8 cellular contexts compared by ENCODE assay signal in the genomic region with DNA sequence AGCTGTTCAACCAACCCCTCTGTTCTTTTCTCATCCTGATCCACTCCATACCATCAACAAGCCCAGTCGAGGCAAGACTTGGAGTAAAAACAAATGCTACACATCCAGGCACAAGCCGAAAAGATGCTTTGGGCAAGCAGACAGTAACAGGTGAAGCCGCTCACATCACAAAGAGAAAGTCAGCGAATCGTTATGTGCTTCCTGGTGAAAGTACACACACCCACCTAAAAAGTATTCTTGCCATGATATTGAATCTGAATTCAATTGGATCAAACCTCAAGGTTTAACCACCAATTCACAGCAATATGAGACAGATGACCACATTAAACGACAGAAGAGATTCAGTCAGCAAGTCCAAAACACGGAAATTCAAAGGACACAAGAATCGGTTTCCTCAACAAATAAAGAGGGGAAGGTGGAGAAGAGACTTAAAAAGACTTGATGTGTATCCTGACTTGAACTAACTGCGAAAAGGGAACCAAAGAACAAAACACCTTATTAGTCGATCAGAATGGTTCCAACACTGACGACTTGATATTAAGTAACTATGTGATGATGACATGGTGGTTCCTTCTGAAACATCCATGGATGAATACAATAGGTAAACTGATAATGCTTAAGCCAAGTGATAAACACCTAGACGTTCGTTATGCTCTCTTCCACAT. TPM values are rescaled to one million over a fixed set of nuclear protein-coding genes. Genes with fewer than 3 reads are reported as not detected.
A peak's percentile ranks its signal among the peaks of the same experiment; 100 is the strongest.
DNase-seq lines count a peak whose midpoint lies in the region; ATAC-seq and TF ChIP-seq lines count a peak whose summit lies in the region.

No MANE protein-coding gene starts in this region.

- CTCF ChIA-PET in WTC11 (lab: Charles Lee), result interaction anchor here (0.6 kb wide), 1 partner anchor 83 kb away, joined by 3 read pairs; no protein-coding TSS in a partner anchor

- DNase-seq in EH (ENCODE audit: low read depth), result peak; percentile 18
- DNase-seq in WTC11 (ENCODE audit: low spot score), result no peak
- no peak for DNase-seq in epithelial cell of proximal tubule (ENCODE audit: low read depth)
- DNase-seq in middle frontal gyrus (ENCODE audit: extremely low spot score, low spot score), result no peak

- ATAC-seq in HG03025 (IDR thresholded peaks at IDR 0.05; ENCODE audit: low FRiP score, unreplicated experiment) (peak; percentile 25), WTC11 (no peak), GM21723 (IDR thresholded peaks at IDR 0.05; ENCODE audit: unreplicated experiment) (no peak), GM18861 (IDR thresholded peaks at IDR 0.05; ENCODE audit: unreplicated experiment) (no peak)

- H3K4me3 ChIP-seq in epithelial cell of proximal tubule (ENCODE audit: low read depth, low read length), result peak overlapping the region; percentile 91

- H3K27ac Mint-ChIP-seq in WTC11, result peak overlapping the region; percentile 98
- H3K27ac Mint-ChIP-seq in nephron, result peak overlapping the region; percentile 100

- H3K9me3 Mint-ChIP-seq in WTC11 (no peaks in the 10 kb centered on the region), nephron (no peaks in the 10 kb centered on the region)

- POLR2A ChIA-PET in WTC11 (lab: Charles Lee), result interaction anchor here (0.6 to 1.1 kb wide), 3 partner anchors 12 to 89 kb away, joined by 3 to 4 read pairs (median 3); partner anchors contain the start of gene WDR35

- no peaks in the 10 kb centered on the region for H3K27me3 Mint-ChIP-seq in WTC11 (ENCODE audit: low read depth)
- no peaks in the 10 kb centered on the region for H3K27me3 Mint-ChIP-seq in nephron (ENCODE audit: low read depth)

- H3K4me1 Mint-ChIP-seq in WTC11 (peaks cover 15% of the 10 kb centered on the region), nephron (peaks cover 40% of the 10 kb centered on the region)

- H3K4me3 Mint-ChIP-seq in WTC11 (peak overlapping the region; percentile 98), nephron (peak overlapping the region; percentile 83 to 97 (median 94))

- H3K36me3 Mint-ChIP-seq in WTC11, result no peaks in the 10 kb centered on the region
- peaks cover 4% of the 10 kb centered on the region for H3K36me3 Mint-ChIP-seq in nephron (ENCODE audit: low read depth)

- TF ChIP-seq CTCF in WTC11 (IDR thresholded peaks at IDR 0.05), result no peak
- TF ChIP-seq CTCF in epithelial cell of proximal tubule (conservative IDR thresholded peaks at IDR 0.05; ENCODE audit: low read depth, low read length), result no peak
- no peak for TF ChIP-seq CTCF in nephron (IDR thresholded peaks at IDR 0.05; ENCODE audit: unreplicated experiment in 3 of 3)

TF ChIP-seq in WTC11, 78 proteins besides CTCF, POLR2A, EP300 and RAD21:
- no peak for TF ChIP-seq ERG (CRISPR knock-in tag; IDR thresholded peaks at IDR 0.05)
- no peak for TF ChIP-seq ZBTB21 (CRISPR knock-in tag; IDR thresholded peaks at IDR 0.05; ENCODE audit: borderline replicate concordance)
- no peak for TF ChIP-seq GTF2I (CRISPR knock-in tag; conservative IDR thresholded peaks at IDR 0.05)
- no peak for TF ChIP-seq SP1 (CRISPR knock-in tag; conservative IDR thresholded peaks at IDR 0.05)
- no peak for TF ChIP-seq IRF2 (CRISPR knock-in tag; IDR thresholded peaks at IDR 0.05; ENCODE audit: borderline replicate concordance, low read depth)
- no peak for TF ChIP-seq TCF7 (CRISPR knock-in tag; IDR thresholded peaks at IDR 0.05; ENCODE audit: low read depth)
- TF ChIP-seq JUN (CRISPR knock-in tag; IDR thresholded peaks at IDR 0.05), result no peak
- no peak for TF ChIP-seq ATF1 (CRISPR knock-in tag; IDR thresholded peaks at IDR 0.05)
- TF ChIP-seq ATF3 (CRISPR knock-in tag; conservative IDR thresholded peaks at IDR 0.05), result no peak
- no peak for TF ChIP-seq NFATC4 (CRISPR knock-in tag; IDR thresholded peaks at IDR 0.05)
- TF ChIP-seq PRDM15 (CRISPR knock-in tag; IDR thresholded peaks at IDR 0.05), result no peak
- no peak for TF ChIP-seq USF2 (CRISPR knock-in tag; IDR thresholded peaks at IDR 0.05)
TF ChIP-seq in WTC11: peak in this region for 0.

RNA-seq across cellular contexts. Expression of gene TTC32, which starts 1.1 kb away (rescaled TPM):
- 9.9 to 10.6 TPM (median 10.0 TPM) in 3 replicates for total RNA-seq in WTC11 (2021)
- 3.8 and 6.5 TPM in 2 replicates for total RNA-seq in epithelial cell of proximal tubule
